1 cellular context compared by ENCODE assay signal in genomic region chr9:130345009-130345992, GRCh38.
TF ChIP-seq lines count a peak whose summit lies in the region.

No MANE protein-coding gene starts in this region.

TF ChIP-seq in HepG2, 621 proteins besides CTCF, POLR2A, EP300 and RAD21 (continued from another document):
- TF ChIP-seq ZNF646 (CRISPR knock-in tag; IDR thresholded peaks at IDR 0.05) (peak; percentile 95), MAZ (IDR thresholded peaks at IDR 0.05; ENCODE audit: borderline replicate concordance, low read depth, low read length) (no peak), MAZ (CRISPR knock-in tag; IDR thresholded peaks at IDR 0.05; ENCODE audit: low read depth) (no peak)
